ENCODE assay signal across 8 cellular contexts in genomic region chr7:40232242-40232929, GRCh38.
DNase-seq lines count a peak whose midpoint lies in the region; ATAC-seq, FAIRE-seq and TF ChIP-seq lines count a peak whose summit lies in the region.

No MANE protein-coding gene starts in this region.

- no peaks in the 10 kb centered on the region for H3K9me3 ChIP-seq in A673 (ENCODE audit: low read depth, low read length, poor library complexity, severe bottlenecking)
- no peaks in the 10 kb centered on the region for H3K9me3 ChIP-seq in esophagus muscularis mucosa
- H3K9me3 ChIP-seq in pancreas, result no peaks in the 10 kb centered on the region

- no peaks in the 10 kb centered on the region for H3K36me3 ChIP-seq in A673 (ENCODE audit: insufficient read depth, low read length, poor library complexity, severe bottlenecking)
- no peaks in the 10 kb centered on the region for H3K36me3 ChIP-seq in esophagus muscularis mucosa
- no peaks in the 10 kb centered on the region for H3K36me3 ChIP-seq in pancreas

- no peak for TF ChIP-seq EP300 in esophagus muscularis mucosa (IDR thresholded peaks at IDR 0.05)

- no peak overlapping the region for H3K27ac ChIP-seq in A673 (ENCODE audit: low read depth, low read length, poor library complexity, severe bottlenecking)
- H3K27ac ChIP-seq in RWPE1, result no peak overlapping the region
- peak overlapping the region; percentile 8 to 52 (median 37) for H3K27ac ChIP-seq in esophagus muscularis mucosa (replicated peaks in 1 of 4)
- H3K27ac ChIP-seq in pancreas, result no peak overlapping the region

- no TSS peak for BruUV-seq in A673 (replicated peaks; lab: Mats Ljungman, UMichigan)

- H3K4me1 ChIP-seq in A673 (ENCODE audit: insufficient read depth, low read length, poor library complexity, severe bottlenecking) (no peaks in the 10 kb centered on the region), esophagus muscularis mucosa (peaks cover 0 to 9% (median 6%) of the 10 kb centered on the region in 4 donors), pancreas (peaks cover 0 to 8% (median 4%) of the 10 kb centered on the region in 3 donors)

- peak; percentile 83 for FAIRE-seq in pancreas (lab: Jason Lieb, UNC)

- TF ChIP-seq CTCF in A673 (conservative IDR thresholded peaks at IDR 0.05; ENCODE audit: low read depth, low read length) (peak; percentile 65), RWPE1 (conservative IDR thresholded peaks at IDR 0.05; ENCODE audit: low read depth) (peak; percentile 73), esophagus muscularis mucosa (IDR thresholded peaks at IDR 0.05) (peak; percentile 64 to 70 (median 64)), pancreas (IDR thresholded peaks at IDR 0.05) (peak in 3 of 4 donors; percentile 36 to 40 (median 37))

- H3K4me3 ChIP-seq in A673 (ENCODE audit: low read depth, low read length, poor library complexity, severe bottlenecking), result no peak overlapping the region
- no peak overlapping the region for H3K4me3 ChIP-seq in esophagus muscularis mucosa
- H3K4me3 ChIP-seq in pancreas, result no peak overlapping the region

- DNase-seq in A673 (ENCODE audit: low spot score) (peak; percentile 70), GM03348 (ENCODE audit: low spot score) (peak; percentile 63), HT1080 (ENCODE audit: low read depth) (peak; percentile 58), RWPE1 (ENCODE audit: low spot score) (peak; percentile 36), esophagus muscularis mucosa (ENCODE audit: extremely low spot score) (no peak), pancreas (no peak)
- DNase-seq in activated CD8-positive, alpha-beta memory T cell treated with anti-CD3 and anti-CD28 coated beads for 24 hours, result no peak

- ATAC-seq in pancreas (peak in 3 of 4 donors; percentile 73 to 81 (median 81)), GM18858 (IDR thresholded peaks at IDR 0.05; ENCODE audit: unreplicated experiment) (no peak)

- TF ChIP-seq POLR2A in esophagus muscularis mucosa (IDR thresholded peaks at IDR 0.05; ENCODE audit: low read depth), result no peak

- intact Hi-C loops in A673 (cut with micrococcal nuclease; ENCODE audit: unreplicated experiment) (loop anchor here (5.0 kb wide), 2 partner anchors 95 to 1475 kb away; no protein-coding TSS in a partner anchor), esophagus muscularis mucosa (cut with DNase I) (loop anchor here (10.0 kb wide), 3 partner anchors 92 to 532 kb away; no protein-coding TSS in a partner anchor), pancreas (cut with DNase I) (no loop called here)

- POLR2A ChIA-PET in A673 (lab: Charles Lee; ENCODE audit: low non-redundant PET) (no interaction called here), RWPE1 (lab: Yijun Ruan, JAX; ENCODE audit: low non-redundant PET) (no interaction called here)

- CTCF ChIA-PET in A673 (lab: Charles Lee), result interaction anchor here (0.5 to 1.3 kb wide), 9 partner anchors 33 to 1708 kb away, joined by 3 to 6 read pairs (median 4); no protein-coding TSS in a partner anchor
- CTCF ChIA-PET in RWPE1 (lab: Yijun Ruan, JAX), result interaction anchor here (0.5 to 1.3 kb wide), 17 partner anchors 9 to 1992 kb away, joined by 3 to 7 read pairs (median 3); no protein-coding TSS in a partner anchor

- H3K27me3 ChIP-seq in A673 (replicated peaks; ENCODE audit: insufficient read depth, low read depth, low read length, poor library complexity) (no peaks in the 10 kb centered on the region), esophagus muscularis mucosa (no peaks in the 10 kb centered on the region), pancreas (no peaks in the 10 kb centered on the region)

- 24% methylated on average over 7 of the region's 7 CpGs for WGBS in esophagus muscularis mucosa
- WGBS in pancreas, 2 donors, result 21% methylated on average over 7 of the region's 7 CpGs

Comparison
In these comparisons a context has a peak if more than half of its experiments do, and no peak if none do; other contexts are left out.
1. DNase-seq: peak in A673 (single experiment), GM03348 (single experiment), HT1080 (single experiment) and RWPE1 (single experiment); none in esophagus muscularis mucosa (single experiment), pancreas (0 of 6) and activated CD8-positive, alpha-beta memory T cell treated with anti-CD3 and anti-CD28 coated beads for 24 hours (single experiment).
2. H3K27ac ChIP-seq: peak in esophagus muscularis mucosa (4 of 4); none in A673 (single experiment), RWPE1 (single experiment) and pancreas (0 of 4).
3. intact Hi-C loops: an anchor here in A673 (5.0 kb wide) and esophagus muscularis mucosa (10.0 kb wide); none called in pancreas.
4. Peak in every context shown above with its lines, with median percentiles within 50 percentile points of each other: CTCF ChIP-seq.